ENCODE assay signal across 1 cellular context in the genomic region with DNA sequence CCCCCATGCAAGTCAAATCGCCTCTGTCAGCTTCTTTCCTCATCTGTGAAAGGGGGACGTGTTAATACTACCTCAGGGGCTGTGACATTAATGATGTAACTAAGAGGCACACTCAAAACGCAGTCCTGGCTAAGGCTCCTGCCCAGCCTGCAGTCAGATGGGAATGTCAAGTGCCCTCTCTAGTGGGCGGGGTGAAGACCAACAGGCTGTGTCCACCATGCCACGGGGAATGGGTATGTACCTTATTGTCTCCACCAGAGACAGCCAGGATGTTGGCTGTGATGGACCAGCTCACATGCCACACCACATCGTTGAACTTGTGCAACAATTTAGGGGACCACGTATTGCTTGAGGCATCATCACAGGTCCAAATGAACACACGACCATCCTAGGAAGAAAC.
TF ChIP-seq lines count a peak whose summit lies in the region.

No MANE protein-coding gene starts in this region.

TF ChIP-seq in GM12878, 131 proteins besides CTCF, POLR2A, EP300 and RAD21:
- TF ChIP-seq CBFB (IDR thresholded peaks at IDR 0.05; ENCODE audit: low read depth) (no peak), KLF5 (IDR thresholded peaks at IDR 0.05; ENCODE audit: partially characterized antibody) (no peak), BACH1 (IDR thresholded peaks at IDR 0.05; ENCODE audit: borderline replicate concordance) (no peak), E4F1 (IDR thresholded peaks at IDR 0.05; ENCODE audit: borderline replicate concordance, partially characterized antibody) (no peak), TARDBP (IDR thresholded peaks at IDR 0.05; ENCODE audit: borderline replicate concordance) (no peak), ZNF622 (IDR thresholded peaks at IDR 0.05) (no peak), MXI1 (IDR thresholded peaks at IDR 0.05; ENCODE audit: low read depth, low read length) (no peak), NFIC (IDR thresholded peaks at IDR 0.05; ENCODE audit: low read depth, low read length) (no peak), CHD1 (IDR thresholded peaks at IDR 0.05; ENCODE audit: low read depth, low read length) (no peak), RFX5 (IDR thresholded peaks at IDR 0.05; ENCODE audit: low read depth, low read length) (no peak)
